In the genomic region with DNA sequence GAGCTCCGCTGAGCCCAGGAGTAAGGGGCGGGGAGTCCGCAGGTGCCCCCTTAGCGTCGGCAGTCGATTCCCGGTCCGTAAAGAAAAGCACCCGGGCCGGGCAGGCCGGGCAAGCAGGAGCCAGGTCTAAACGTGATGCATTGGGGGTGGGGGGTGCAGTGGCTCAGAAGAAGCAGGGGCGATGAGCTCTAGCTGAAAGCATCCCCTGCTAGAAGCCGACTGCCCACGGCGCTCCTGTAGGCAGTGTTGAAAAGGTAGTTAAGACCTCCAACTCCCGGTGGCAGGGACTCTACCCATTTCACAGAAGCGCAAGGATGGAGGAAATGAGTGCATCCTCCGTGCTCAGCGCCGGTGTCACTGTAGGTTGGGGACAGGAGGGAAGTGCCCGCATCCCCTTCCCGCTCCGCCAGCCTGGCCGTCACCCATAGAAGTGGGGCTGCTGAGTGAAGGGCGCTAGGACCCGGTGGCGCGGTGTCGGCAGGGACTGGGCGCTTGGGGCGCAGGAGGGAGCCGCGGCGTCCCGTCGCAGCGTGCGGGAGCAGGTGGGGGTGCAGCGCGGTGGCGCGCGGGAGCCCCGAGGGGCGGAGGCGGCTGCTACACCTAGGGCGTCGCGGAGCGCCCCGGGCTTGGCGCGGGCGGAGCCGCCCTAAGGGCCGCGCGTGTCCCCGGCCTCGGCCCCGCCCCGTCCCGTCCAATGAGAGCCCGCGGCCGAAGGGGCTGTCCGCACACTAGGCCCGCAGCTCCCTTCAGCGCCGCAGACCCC, we compare ENCODE assay signal across 1 cellular context.
A peak's percentile ranks its signal among the peaks of the same experiment; 100 is the strongest.
TF ChIP-seq lines count a peak whose summit lies in the region.

A gene (plus strand): TSS at position 724 of the 763 bp plus-strand sequence. CDS start 298 bp downstream, outside the sequence.

TF ChIP-seq in GM12878, 131 proteins besides CTCF, POLR2A, EP300 and RAD21 (continued from another document):
- TF ChIP-seq, protein P1, sequence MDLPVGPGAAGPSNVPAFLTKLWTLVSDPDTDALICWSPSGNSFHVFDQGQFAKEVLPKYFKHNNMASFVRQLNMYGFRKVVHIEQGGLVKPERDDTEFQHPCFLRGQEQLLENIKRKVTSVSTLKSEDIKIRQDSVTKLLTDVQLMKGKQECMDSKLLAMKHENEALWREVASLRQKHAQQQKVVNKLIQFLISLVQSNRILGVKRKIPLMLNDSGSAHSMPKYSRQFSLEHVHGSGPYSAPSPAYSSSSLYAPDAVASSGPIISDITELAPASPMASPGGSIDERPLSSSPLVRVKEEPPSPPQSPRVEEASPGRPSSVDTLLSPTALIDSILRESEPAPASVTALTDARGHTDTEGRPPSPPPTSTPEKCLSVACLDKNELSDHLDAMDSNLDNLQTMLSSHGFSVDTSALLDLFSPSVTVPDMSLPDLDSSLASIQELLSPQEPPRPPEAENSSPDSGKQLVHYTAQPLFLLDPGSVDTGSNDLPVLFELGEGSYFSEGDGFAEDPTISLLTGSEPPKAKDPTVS (IDR thresholded peaks at IDR 0.05; ENCODE audit: low read depth, low read length) = no peak
- TF ChIP-seq LARP7 (IDR thresholded peaks at IDR 0.05) (peak; percentile 75), EZH2 (IDR thresholded peaks at IDR 0.05; ENCODE audit: borderline replicate concordance, control insufficient read depth, low read depth, low read length) (0 out of 2 replicates have a peak, but pooled peaks have one; percentile 53), IKZF1 (conservative IDR thresholded peaks at IDR 0.05) (peak; percentile 77), CREB1 (IDR thresholded peaks at IDR 0.05; ENCODE audit: low read depth) (0 out of 2 replicates have a peak, but pooled peaks have one; percentile 25), YBX1 (IDR thresholded peaks at IDR 0.05) (no peak), HDAC6 (IDR thresholded peaks at IDR 0.05; ENCODE audit: unreplicated experiment) (no peak), BRCA1 (IDR thresholded peaks at IDR 0.05; ENCODE audit: low read depth, low read length) (no peak), BACH1 (IDR thresholded peaks at IDR 0.05; ENCODE audit: borderline replicate concordance) (peak; percentile 42; the same call in 1 of the 2 replicates)
- TF ChIP-seq, protein P2, sequence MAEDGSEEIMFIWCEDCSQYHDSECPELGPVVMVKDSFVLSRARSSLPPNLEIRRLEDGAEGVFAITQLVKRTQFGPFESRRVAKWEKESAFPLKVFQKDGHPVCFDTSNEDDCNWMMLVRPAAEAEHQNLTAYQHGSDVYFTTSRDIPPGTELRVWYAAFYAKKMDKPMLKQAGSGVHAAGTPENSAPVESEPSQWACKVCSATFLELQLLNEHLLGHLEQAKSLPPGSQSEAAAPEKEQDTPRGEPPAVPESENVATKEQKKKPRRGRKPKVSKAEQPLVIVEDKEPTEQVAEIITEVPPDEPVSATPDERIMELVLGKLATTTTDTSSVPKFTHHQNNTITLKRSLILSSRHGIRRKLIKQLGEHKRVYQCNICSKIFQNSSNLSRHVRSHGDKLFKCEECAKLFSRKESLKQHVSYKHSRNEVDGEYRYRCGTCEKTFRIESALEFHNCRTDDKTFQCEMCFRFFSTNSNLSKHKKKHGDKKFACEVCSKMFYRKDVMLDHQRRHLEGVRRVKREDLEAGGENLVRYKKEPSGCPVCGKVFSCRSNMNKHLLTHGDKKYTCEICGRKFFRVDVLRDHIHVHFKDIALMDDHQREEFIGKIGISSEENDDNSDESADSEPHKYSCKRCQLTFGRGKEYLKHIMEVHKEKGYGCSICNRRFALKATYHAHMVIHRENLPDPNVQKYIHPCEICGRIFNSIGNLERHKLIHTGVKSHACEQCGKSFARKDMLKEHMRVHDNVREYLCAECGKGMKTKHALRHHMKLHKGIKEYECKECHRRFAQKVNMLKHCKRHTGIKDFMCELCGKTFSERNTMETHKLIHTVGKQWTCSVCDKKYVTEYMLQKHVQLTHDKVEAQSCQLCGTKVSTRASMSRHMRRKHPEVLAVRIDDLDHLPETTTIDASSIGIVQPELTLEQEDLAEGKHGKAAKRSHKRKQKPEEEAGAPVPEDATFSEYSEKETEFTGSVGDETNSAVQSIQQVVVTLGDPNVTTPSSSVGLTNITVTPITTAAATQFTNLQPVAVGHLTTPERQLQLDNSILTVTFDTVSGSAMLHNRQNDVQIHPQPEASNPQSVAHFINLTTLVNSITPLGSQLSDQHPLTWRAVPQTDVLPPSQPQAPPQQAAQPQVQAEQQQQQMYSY (CRISPR knock-in tag; IDR thresholded peaks at IDR 0.05) = no peak
TF ChIP-seq in GM12878: peak in this region for 9.
